In the genomic region with DNA sequence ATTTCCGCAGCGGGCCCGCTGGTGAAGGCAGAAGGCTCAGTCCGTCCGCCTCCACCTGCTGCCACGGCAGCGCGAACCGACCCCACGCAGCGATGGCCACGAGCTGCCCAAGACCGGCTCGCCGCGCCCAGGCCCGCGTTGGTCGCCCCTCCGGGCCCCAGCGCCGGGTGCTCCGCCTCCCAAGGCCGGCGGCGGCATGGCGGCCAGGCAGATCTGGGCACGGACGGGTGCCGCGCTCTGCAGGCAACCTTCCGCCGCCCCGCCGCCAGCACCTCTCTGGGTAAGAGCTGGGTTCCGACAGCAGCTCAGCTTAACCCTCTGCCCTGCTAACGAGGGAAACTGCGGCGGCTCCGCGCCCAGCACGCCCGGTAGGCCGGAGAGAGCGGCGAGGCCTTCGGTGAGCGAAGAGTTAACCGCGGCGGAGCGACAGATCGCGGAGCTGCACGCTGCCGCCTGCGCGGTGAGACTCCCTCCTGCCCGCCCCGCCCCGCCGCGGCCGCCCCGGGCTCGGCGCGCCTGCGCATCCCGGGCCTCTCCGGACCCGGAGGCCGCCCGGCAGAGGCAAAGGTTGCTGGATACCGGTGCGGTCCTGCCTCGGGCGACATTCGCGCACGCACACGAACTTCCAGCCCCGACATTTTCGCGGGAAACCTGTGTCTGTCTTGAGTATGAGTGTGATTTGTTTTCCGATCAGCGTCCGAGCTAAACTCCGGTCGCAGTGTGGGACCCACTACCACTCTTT, we compare ENCODE assay signal across 1 cellular context.
TF ChIP-seq lines count a peak whose summit lies in the region.

A gene (plus strand): TSS at position 177 of the 742 bp plus-strand sequence. CDS start 20 bp downstream, at position 197.

TF ChIP-seq in K562, 482 proteins besides CTCF, POLR2A, EP300 and RAD21 (continued from another document and continues in another):
- TF ChIP-seq, protein P1, sequence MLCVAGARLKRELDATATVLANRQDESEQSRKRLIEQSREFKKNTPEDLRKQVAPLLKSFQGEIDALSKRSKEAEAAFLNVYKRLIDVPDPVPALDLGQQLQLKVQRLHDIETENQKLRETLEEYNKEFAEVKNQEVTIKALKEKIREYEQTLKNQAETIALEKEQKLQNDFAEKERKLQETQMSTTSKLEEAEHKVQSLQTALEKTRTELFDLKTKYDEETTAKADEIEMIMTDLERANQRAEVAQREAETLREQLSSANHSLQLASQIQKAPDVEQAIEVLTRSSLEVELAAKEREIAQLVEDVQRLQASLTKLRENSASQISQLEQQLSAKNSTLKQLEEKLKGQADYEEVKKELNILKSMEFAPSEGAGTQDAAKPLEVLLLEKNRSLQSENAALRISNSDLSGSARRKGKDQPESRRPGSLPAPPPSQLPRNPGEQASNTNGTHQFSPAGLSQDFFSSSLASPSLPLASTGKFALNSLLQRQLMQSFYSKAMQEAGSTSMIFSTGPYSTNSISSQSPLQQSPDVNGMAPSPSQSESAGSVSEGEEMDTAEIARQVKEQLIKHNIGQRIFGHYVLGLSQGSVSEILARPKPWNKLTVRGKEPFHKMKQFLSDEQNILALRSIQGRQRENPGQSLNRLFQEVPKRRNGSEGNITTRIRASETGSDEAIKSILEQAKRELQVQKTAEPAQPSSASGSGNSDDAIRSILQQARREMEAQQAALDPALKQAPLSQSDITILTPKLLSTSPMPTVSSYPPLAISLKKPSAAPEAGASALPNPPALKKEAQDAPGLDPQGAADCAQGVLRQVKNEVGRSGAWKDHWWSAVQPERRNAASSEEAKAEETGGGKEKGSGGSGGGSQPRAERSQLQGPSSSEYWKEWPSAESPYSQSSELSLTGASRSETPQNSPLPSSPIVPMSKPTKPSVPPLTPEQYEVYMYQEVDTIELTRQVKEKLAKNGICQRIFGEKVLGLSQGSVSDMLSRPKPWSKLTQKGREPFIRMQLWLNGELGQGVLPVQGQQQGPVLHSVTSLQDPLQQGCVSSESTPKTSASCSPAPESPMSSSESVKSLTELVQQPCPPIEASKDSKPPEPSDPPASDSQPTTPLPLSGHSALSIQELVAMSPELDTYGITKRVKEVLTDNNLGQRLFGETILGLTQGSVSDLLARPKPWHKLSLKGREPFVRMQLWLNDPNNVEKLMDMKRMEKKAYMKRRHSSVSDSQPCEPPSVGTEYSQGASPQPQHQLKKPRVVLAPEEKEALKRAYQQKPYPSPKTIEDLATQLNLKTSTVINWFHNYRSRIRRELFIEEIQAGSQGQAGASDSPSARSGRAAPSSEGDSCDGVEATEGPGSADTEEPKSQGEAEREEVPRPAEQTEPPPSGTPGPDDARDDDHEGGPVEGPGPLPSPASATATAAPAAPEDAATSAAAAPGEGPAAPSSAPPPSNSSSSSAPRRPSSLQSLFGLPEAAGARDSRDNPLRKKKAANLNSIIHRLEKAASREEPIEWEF (CRISPR knock-in tag; IDR thresholded peaks at IDR 0.05), result no peak
- peak; percentile 87 for TF ChIP-seq TARDBP (IDR thresholded peaks at IDR 0.05)
- TF ChIP-seq ZNF24 (IDR thresholded peaks at IDR 0.05), result peak; percentile 62; the same call in 1 of the 2 replicates
- 0 out of 2 replicates have a peak, but pooled peaks have one; percentile 34 for TF ChIP-seq PHB (CRISPR knock-in tag; IDR thresholded peaks at IDR 0.05)
- TF ChIP-seq RFX1 (IDR thresholded peaks at IDR 0.05), result no peak
- TF ChIP-seq, protein P2, sequence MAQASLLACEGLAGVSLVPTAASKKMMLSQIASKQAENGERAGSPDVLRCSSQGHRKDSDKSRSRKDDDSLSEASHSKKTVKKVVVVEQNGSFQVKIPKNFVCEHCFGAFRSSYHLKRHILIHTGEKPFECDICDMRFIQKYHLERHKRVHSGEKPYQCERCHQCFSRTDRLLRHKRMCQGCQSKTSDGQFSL (CRISPR knock-in tag; IDR thresholded peaks at IDR 0.05), result peak; percentile 39; the same call in 1 of the 2 replicates
- TF ChIP-seq, protein P2 (tag; IDR thresholded peaks at IDR 0.05), result no peak; a peak in 1 of 4 replicates
- TF ChIP-seq KHSRP (IDR thresholded peaks at IDR 0.05), result no peak
- TF ChIP-seq RBM17 (IDR thresholded peaks at IDR 0.05; ENCODE audit: borderline replicate concordance, low read depth, low read length), result no peak
- TF ChIP-seq GATAD2A (IDR thresholded peaks at IDR 0.05), result peak; percentile 82; the same call in 1 of the 2 replicates
- TF ChIP-seq ZBTB7A (IDR thresholded peaks at IDR 0.05; ENCODE audit: borderline replicate concordance, control insufficient read depth, low read depth, low read length), result peak; percentile 1; the same call in 1 of the 2 replicates
- TF ChIP-seq, protein P3, sequence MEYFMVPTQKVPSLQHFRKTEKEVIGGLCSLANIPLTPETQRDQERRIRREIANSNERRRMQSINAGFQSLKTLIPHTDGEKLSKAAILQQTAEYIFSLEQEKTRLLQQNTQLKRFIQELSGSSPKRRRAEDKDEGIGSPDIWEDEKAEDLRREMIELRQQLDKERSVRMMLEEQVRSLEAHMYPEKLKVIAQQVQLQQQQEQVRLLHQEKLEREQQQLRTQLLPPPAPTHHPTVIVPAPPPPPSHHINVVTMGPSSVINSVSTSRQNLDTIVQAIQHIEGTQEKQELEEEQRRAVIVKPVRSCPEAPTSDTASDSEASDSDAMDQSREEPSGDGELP (CRISPR knock-in tag; IDR thresholded peaks at IDR 0.05; ENCODE audit: borderline replicate concordance), result peak; percentile 83; the same call in 1 of the 2 replicates
- TF ChIP-seq PTTG1 (tag; IDR thresholded peaks at IDR 0.05; ENCODE audit: low read depth), result no peak
- TF ChIP-seq ESRRB (CRISPR knock-in tag; IDR thresholded peaks at IDR 0.05; ENCODE audit: borderline replicate concordance), result no peak
- TF ChIP-seq, protein P4, sequence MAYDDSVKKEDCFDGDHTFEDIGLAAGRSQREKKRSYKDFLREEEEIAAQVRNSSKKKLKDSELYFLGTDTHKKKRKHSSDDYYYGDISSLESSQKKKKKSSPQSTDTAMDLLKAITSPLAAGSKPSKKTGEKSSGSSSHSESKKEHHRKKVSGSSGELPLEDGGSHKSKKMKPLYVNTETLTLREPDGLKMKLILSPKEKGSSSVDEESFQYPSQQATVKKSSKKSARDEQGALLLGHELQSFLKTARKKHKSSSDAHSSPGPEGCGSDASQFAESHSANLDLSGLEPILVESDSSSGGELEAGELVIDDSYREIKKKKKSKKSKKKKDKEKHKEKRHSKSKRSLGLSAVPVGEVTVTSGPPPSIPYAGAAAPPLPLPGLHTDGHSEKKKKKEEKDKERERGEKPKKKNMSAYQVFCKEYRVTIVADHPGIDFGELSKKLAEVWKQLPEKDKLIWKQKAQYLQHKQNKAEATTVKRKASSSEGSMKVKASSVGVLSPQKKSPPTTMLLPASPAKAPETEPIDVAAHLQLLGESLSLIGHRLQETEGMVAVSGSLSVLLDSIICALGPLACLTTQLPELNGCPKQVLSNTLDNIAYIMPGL (CRISPR knock-in tag; IDR thresholded peaks at IDR 0.05), result peak; percentile 96
- 0 out of 2 replicates have a peak, but pooled peaks have one; percentile 94 for TF ChIP-seq CAMTA2 (CRISPR knock-in tag; conservative IDR thresholded peaks at IDR 0.05)
- TF ChIP-seq, protein P5, sequence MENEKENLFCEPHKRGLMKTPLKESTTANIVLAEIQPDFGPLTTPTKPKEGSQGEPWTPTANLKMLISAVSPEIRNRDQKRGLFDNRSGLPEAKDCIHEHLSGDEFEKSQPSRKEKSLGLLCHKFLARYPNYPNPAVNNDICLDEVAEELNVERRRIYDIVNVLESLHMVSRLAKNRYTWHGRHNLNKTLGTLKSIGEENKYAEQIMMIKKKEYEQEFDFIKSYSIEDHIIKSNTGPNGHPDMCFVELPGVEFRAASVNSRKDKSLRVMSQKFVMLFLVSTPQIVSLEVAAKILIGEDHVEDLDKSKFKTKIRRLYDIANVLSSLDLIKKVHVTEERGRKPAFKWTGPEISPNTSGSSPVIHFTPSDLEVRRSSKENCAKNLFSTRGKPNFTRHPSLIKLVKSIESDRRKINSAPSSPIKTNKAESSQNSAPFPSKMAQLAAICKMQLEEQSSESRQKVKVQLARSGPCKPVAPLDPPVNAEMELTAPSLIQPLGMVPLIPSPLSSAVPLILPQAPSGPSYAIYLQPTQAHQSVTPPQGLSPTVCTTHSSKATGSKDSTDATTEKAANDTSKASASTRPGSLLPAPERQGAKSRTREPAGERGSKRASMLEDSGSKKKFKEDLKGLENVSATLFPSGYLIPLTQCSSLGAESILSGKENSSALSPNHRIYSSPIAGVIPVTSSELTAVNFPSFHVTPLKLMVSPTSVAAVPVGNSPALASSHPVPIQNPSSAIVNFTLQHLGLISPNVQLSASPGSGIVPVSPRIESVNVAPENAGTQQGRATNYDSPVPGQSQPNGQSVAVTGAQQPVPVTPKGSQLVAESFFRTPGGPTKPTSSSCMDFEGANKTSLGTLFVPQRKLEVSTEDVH (IDR thresholded peaks at IDR 0.05; ENCODE audit: low read depth, partially characterized antibody), result peak; percentile 82
- TF ChIP-seq, protein P6, sequence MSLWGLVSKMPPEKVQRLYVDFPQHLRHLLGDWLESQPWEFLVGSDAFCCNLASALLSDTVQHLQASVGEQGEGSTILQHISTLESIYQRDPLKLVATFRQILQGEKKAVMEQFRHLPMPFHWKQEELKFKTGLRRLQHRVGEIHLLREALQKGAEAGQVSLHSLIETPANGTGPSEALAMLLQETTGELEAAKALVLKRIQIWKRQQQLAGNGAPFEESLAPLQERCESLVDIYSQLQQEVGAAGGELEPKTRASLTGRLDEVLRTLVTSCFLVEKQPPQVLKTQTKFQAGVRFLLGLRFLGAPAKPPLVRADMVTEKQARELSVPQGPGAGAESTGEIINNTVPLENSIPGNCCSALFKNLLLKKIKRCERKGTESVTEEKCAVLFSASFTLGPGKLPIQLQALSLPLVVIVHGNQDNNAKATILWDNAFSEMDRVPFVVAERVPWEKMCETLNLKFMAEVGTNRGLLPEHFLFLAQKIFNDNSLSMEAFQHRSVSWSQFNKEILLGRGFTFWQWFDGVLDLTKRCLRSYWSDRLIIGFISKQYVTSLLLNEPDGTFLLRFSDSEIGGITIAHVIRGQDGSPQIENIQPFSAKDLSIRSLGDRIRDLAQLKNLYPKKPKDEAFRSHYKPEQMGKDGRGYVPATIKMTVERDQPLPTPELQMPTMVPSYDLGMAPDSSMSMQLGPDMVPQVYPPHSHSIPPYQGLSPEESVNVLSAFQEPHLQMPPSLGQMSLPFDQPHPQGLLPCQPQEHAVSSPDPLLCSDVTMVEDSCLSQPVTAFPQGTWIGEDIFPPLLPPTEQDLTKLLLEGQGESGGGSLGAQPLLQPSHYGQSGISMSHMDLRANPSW (CRISPR knock-in tag; IDR thresholded peaks at IDR 0.05), result peak; percentile 82
- no peak for TF ChIP-seq PTRF (tag; IDR thresholded peaks at IDR 0.05)
- TF ChIP-seq EP400 (IDR thresholded peaks at IDR 0.05), result peak; percentile 91
- TF ChIP-seq HDAC1 (IDR thresholded peaks at IDR 0.05), result peak in 1 of 2 experiments; percentile 54; a peak in 2 of 4 replicates
- TF ChIP-seq FOSL1 (tag; conservative IDR thresholded peaks at IDR 0.05), result 0 out of 2 replicates have a peak, but pooled peaks have one; percentile 7
- 0 out of 2 replicates have a peak, but pooled peaks have one; percentile 23 for TF ChIP-seq ZNF324 (CRISPR knock-in tag; IDR thresholded peaks at IDR 0.05)
- TF ChIP-seq, protein P7, sequence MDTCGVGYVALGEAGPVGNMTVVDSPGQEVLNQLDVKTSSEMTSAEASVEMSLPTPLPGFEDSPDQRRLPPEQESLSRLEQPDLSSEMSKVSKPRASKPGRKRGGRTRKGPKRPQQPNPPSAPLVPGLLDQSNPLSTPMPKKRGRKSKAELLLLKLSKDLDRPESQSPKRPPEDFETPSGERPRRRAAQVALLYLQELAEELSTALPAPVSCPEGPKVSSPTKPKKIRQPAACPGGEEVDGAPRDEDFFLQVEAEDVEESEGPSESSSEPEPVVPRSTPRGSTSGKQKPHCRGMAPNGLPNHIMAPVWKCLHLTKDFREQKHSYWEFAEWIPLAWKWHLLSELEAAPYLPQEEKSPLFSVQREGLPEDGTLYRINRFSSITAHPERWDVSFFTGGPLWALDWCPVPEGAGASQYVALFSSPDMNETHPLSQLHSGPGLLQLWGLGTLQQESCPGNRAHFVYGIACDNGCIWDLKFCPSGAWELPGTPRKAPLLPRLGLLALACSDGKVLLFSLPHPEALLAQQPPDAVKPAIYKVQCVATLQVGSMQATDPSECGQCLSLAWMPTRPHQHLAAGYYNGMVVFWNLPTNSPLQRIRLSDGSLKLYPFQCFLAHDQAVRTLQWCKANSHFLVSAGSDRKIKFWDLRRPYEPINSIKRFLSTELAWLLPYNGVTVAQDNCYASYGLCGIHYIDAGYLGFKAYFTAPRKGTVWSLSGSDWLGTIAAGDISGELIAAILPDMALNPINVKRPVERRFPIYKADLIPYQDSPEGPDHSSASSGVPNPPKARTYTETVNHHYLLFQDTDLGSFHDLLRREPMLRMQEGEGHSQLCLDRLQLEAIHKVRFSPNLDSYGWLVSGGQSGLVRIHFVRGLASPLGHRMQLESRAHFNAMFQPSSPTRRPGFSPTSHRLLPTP (IDR thresholded peaks at IDR 0.05; ENCODE audit: borderline replicate concordance, extremely low read depth, insufficient read length), result no peak
- no peak for TF ChIP-seq TAL1 (IDR thresholded peaks at IDR 0.05)
- no peak for TF ChIP-seq ZNF253 (CRISPR knock-in tag; conservative IDR thresholded peaks at IDR 0.05)
- no peak for TF ChIP-seq ETV6 (IDR thresholded peaks at IDR 0.05; ENCODE audit: borderline replicate concordance in 1 of 2, low read depth in 2 of 2, low read length in 1 of 2)
- peak; percentile 95 for TF ChIP-seq ETV6 (CRISPR knock-in tag; IDR thresholded peaks at IDR 0.05; ENCODE audit: borderline replicate concordance)
- TF ChIP-seq, protein P8, sequence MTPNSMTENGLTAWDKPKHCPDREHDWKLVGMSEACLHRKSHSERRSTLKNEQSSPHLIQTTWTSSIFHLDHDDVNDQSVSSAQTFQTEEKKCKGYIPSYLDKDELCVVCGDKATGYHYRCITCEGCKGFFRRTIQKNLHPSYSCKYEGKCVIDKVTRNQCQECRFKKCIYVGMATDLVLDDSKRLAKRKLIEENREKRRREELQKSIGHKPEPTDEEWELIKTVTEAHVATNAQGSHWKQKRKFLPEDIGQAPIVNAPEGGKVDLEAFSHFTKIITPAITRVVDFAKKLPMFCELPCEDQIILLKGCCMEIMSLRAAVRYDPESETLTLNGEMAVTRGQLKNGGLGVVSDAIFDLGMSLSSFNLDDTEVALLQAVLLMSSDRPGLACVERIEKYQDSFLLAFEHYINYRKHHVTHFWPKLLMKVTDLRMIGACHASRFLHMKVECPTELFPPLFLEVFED (CRISPR knock-in tag; conservative IDR thresholded peaks at IDR 0.05), result 0 out of 2 replicates have a peak, but pooled peaks have one; percentile 36
- no peak for TF ChIP-seq CC2D1A (IDR thresholded peaks at IDR 0.05)
- no peak for TF ChIP-seq MIER1 (IDR thresholded peaks at IDR 0.05; ENCODE audit: low read depth)
- TF ChIP-seq IRF2 (CRISPR knock-in tag; IDR thresholded peaks at IDR 0.05), result no peak
- TF ChIP-seq ZFP1 (CRISPR knock-in tag; IDR thresholded peaks at IDR 0.05), result no peak
